19 cellular contexts compared by ENCODE assay signal in the genomic region with DNA sequence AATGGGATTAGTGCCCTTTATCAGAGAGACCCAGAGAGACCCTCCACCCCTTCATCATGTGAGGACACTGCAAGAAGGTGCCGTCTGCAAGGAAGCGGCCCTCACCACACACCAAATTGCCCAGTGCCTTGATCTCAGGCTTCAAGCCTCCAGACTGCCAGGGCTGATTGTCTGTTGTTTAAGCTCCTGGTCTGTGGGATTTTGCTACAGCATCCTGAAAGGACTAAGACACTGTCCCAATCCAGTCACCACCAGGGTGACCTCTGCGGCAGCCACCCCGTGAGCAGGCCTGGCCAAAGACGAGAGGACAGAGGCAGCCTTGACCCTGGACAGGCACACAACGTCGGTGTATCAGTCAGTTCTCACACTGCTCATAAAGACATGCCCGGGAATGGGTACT. TPM values are rescaled to one million over a fixed set of nuclear protein-coding genes. Genes with fewer than 3 reads are reported as not detected.
"Had no signal": no experiment of that assay in that cellular context is flagged by ENCODE, and none has a peak within 500 bp of the region (broad histone marks: within the 10 kb centered on the region; RNA-seq: fewer than 3 reads in every experiment).

No MANE protein-coding gene starts in this region.

- H3K36me3 ChIP-seq: breast epithelium had no signal

- DNase-seq: activated CD8-positive, alpha-beta memory T cell treated with anti-CD3 and anti-CD28 coated beads, Interleukin-2, amount 50 U/mL, for 4 hours; activated CD8-positive, alpha-beta T cell treated with anti-CD3 and anti-CD28 coated beads for 36 hours; activated effector memory CD4-positive, alpha-beta T cell treated with Interleukin-2 at 50 U/mL for 16 hours; activated naive CD4-positive, alpha-beta T cell; caudate nucleus; Kasumi-1; KBM-7; NCI-H1105 treated with DMSO at 0.1 percent for 48 hours; NCI-H1436 treated with DMSO at 0.1 percent for 48 hours; NCI-H187; NCI-H2081; NCI-H69; PC-3; SHP77 treated with DMSO at 0.1 percent for 48 hours had no signal

- H3K27ac Mint-ChIP-seq: activated CD8-positive, alpha-beta T cell treated with anti-CD3 and anti-CD28 coated beads for 36 hours; activated naive CD4-positive, alpha-beta T cell treated with anti-CD3 and anti-CD28 coated beads, Interleukin-2, amount 50 U/mL, for 24 hours; T-helper 1 cell treated with Interleukin-12 subunit alpha and Interleukin-12 subunit beta and Interleukin-4 antibody, amounts not matched to agents 30 μg/mL and 1 μg/mL, for 36 hours; WTC11 had no signal

- H3K36me3 Mint-ChIP-seq: activated naive CD4-positive, alpha-beta T cell treated with anti-CD3 and anti-CD28 coated beads, Interleukin-2, amount 50 U/mL, for 24 hours; WTC11 had no signal

- H3K27me3 ChIP-seq: breast epithelium had no signal

- H3K4me1 ChIP-seq: breast epithelium had no signal

- H3K4me3 ChIP-seq: breast epithelium had no signal

- H3K27me3 Mint-ChIP-seq: activated CD8-positive, alpha-beta T cell treated with anti-CD3 and anti-CD28 coated beads for 36 hours; activated naive CD4-positive, alpha-beta T cell treated with anti-CD3 and anti-CD28 coated beads, Interleukin-2, amount 50 U/mL, for 24 hours had no signal

- H3K4me3 Mint-ChIP-seq: activated CD8-positive, alpha-beta T cell treated with anti-CD3 and anti-CD28 coated beads for 36 hours; activated naive CD4-positive, alpha-beta T cell treated with anti-CD3 and anti-CD28 coated beads, Interleukin-2, amount 50 U/mL, for 24 hours; T-helper 1 cell treated with Interleukin-12 subunit alpha and Interleukin-12 subunit beta and Interleukin-4 antibody, amounts not matched to agents 30 μg/mL and 1 μg/mL, for 36 hours; WTC11 had no signal

- ATAC-seq: activated CD8-positive, alpha-beta T cell treated with anti-CD3 and anti-CD28 coated beads for 36 hours; PC-3; WTC11 had no signal

- H3K27ac ChIP-seq: breast epithelium had no signal

- H3K9me3 Mint-ChIP-seq: activated naive CD4-positive, alpha-beta T cell treated with anti-CD3 and anti-CD28 coated beads, Interleukin-2, amount 50 U/mL, for 24 hours had no signal

RNA-seq across cellular contexts. Expression of gene FRMD1, which starts 13.5 kb away (rescaled TPM):
- total RNA-seq: activated CD8-positive, alpha-beta T cell treated with anti-CD3 and anti-CD28 coated beads for 36 hours; PC-3; SK-MEL-5 had no signal
